In the genomic region with DNA sequence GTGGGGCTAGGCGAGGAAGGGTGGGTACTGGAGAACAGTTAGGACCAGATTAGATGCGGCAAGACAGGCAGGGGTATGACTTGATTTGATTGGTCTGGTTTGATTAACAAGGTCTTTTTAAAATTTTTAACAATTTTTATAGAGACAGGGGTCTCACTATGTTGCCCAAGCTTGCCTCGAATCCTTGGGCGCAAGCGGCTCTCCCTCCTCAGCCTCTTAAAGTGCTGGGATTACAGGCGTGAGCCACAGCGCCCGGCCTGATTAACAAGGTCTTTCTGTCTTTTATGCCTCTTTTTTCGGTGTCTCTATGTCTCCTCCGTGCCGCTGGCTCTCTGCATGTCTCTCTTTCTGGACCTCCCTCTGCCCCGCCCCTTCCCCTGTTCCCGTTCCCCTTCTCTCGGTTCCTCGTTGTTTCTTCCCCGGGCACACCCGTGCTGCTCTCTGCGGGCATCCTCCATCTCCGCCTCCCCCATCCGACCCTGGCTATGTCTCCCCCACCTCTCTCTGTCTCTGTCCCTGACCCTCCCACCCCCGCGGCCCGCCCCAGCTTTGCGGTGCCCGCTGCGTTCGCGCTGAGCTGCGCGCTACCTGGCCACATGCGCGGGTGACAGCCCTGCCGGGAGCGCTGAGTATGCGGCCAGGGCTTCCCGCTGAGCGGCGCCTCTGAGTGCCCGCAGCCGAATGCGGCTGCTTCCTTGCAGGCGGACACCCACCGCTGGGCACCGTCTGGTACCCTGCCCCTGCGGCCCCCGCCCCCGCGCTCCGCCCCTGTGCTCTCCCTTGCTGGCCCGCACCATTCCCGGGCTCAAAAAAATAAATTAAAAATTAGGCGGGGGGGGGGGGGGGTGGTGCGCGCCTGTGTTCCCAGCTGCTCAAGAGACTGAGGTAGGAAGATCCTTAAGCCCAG, we compare ENCODE assay signal across 6 cellular contexts. TPM values are rescaled to one million over a fixed set of nuclear protein-coding genes. Genes with fewer than 3 reads are reported as not detected.
DNase-seq lines count a peak whose midpoint lies in the region; ATAC-seq, FAIRE-seq and TF ChIP-seq lines count a peak whose summit lies in the region.

No MANE protein-coding gene starts in this region.

- ATAC-seq in activated CD8-positive, alpha-beta T cell treated with anti-CD3 and anti-CD28 coated beads, Interleukin-2, amount 10 ng/mL, durations not matched to agents 7 days and 5 days: peak; percentile 75
- ATAC-seq in left colon (peak; percentile 34), GM18867 (IDR thresholded peaks at IDR 0.05; ENCODE audit: unreplicated experiment) (no peak)

- no peak overlapping the region for H3K27ac Mint-ChIP-seq in activated CD8-positive, alpha-beta T cell treated with anti-CD3 and anti-CD28 coated beads, Interleukin-2, amount 10 ng/mL, durations not matched to agents 7 days and 5 days

- no peak overlapping the region for H3K27ac ChIP-seq in kidney (ENCODE audit: low read depth in 2 of 2, low read length in 2 of 2)

- H3K4me3 ChIP-seq in kidney (ENCODE audit: low read length in 2 of 2): no peak overlapping the region

- no peaks in the 10 kb centered on the region for H3K9me3 ChIP-seq in kidney (ENCODE audit: control insufficient read depth in 1 of 2, low read length in 2 of 2)

- intact Hi-C loops in left colon (cut with DNase I, micrococcal nuclease): no loop called here
- intact Hi-C loops in kidney (cut with DNase I): no loop called here

- H3K4me1 ChIP-seq in kidney (ENCODE audit: control insufficient read depth in 1 of 2, insufficient read depth in 1 of 2, low read depth in 1 of 2, low read length in 2 of 2): no peaks in the 10 kb centered on the region

- CTCF ChIA-PET in activated CD8-positive, alpha-beta T cell treated with anti-CD3 and anti-CD28 coated beads, Interleukin-2, amount 10 ng/mL, durations not matched to agents 7 days and 5 days (lab: Charles Lee): no interaction called here

- POLR2A ChIA-PET in activated CD8-positive, alpha-beta T cell treated with anti-CD3 and anti-CD28 coated beads, Interleukin-2, amount 10 ng/mL, durations not matched to agents 7 days and 5 days (lab: Charles Lee): no interaction called here

- H3K27me3 Mint-ChIP-seq in activated CD8-positive, alpha-beta T cell treated with anti-CD3 and anti-CD28 coated beads, Interleukin-2, amount 10 ng/mL, durations not matched to agents 7 days and 5 days (ENCODE audit: low read depth): peaks cover 43% of the 10 kb centered on the region

- no peak for TF ChIP-seq CTCF in kidney (IDR thresholded peaks at IDR 0.05; ENCODE audit: borderline replicate concordance, extremely low read depth, insufficient read depth)

- peak overlapping the region; percentile 43 for H3K4me3 Mint-ChIP-seq in activated CD8-positive, alpha-beta T cell treated with anti-CD3 and anti-CD28 coated beads, Interleukin-2, amount 10 ng/mL, durations not matched to agents 7 days and 5 days

- no peaks in the 10 kb centered on the region for H3K36me3 Mint-ChIP-seq in activated CD8-positive, alpha-beta T cell treated with anti-CD3 and anti-CD28 coated beads, Interleukin-2, amount 10 ng/mL, durations not matched to agents 7 days and 5 days (ENCODE audit: low read depth)

- H3K9ac ChIP-seq in kidney (ENCODE audit: low read length in 2 of 2): no peak overlapping the region

- FAIRE-seq in kidney (lab: Jason Lieb, UNC): no peak

- peaks cover 3% of the 10 kb centered on the region for H3K4me1 Mint-ChIP-seq in activated CD8-positive, alpha-beta T cell treated with anti-CD3 and anti-CD28 coated beads, Interleukin-2, amount 10 ng/mL, durations not matched to agents 7 days and 5 days (ENCODE audit: low read depth)

- DNase-seq in AML-193 (lab: John Stamatoyannopoulos, UW): peak; percentile 13 to 46
- DNase-seq in LoVo (ENCODE audit: low spot score): peak; percentile 18
- no peak for DNase-seq in activated CD8-positive, alpha-beta T cell treated with anti-CD3 and anti-CD28 coated beads, Interleukin-2, amount 10 ng/mL, durations not matched to agents 7 days and 5 days
- peak; percentile 35 to 50 for DNase-seq in left colon
- DNase-seq in kidney: no peak

- H3K9me3 Mint-ChIP-seq in activated CD8-positive, alpha-beta T cell treated with anti-CD3 and anti-CD28 coated beads, Interleukin-2, amount 10 ng/mL, durations not matched to agents 7 days and 5 days (ENCODE audit: insufficient read depth): no peaks in the 10 kb centered on the region

- no peaks in the 10 kb centered on the region for H3K36me3 ChIP-seq in kidney (ENCODE audit: control insufficient read depth in 1 of 2, insufficient read depth in 2 of 2, low read length in 2 of 2)

RNA-seq across cellular contexts. Expression of gene SDHAF1, which starts 8.1 kb away (rescaled TPM):
- 10 to 100 TPM; 20.1 to 21.4 TPM for total RNA-seq in activated CD8-positive, alpha-beta T cell treated with anti-CD3 and anti-CD28 coated beads, Interleukin-2, amount 10 ng/mL, durations not matched to agents 7 days and 5 days
- total RNA-seq in left colon (10 to 100 TPM; 19.6 to 20.0 TPM), kidney (15.0 TPM)
- 34.3 TPM for polyA plus RNA-seq in kidney (ENCODE audit: insufficient read depth, low read depth, low replicate concordance)

RNA-seq across cellular contexts. Expression of gene SYNE4, which starts 21.7 kb away (rescaled TPM):
- total RNA-seq in activated CD8-positive, alpha-beta T cell treated with anti-CD3 and anti-CD28 coated beads, Interleukin-2, amount 10 ng/mL, durations not matched to agents 7 days and 5 days: 1 to 10 TPM; 1.8 to 2.6 TPM
- total RNA-seq in left colon: 1 to 10 TPM; 6.5 to 9.0 TPM
- 7.0 TPM for total RNA-seq in kidney
- 15.7 TPM for polyA plus RNA-seq in kidney (ENCODE audit: insufficient read depth, low read depth, low replicate concordance)

RNA-seq across cellular contexts. Expression of gene ALKBH6, which starts 27.1 kb away (rescaled TPM):
- total RNA-seq in activated CD8-positive, alpha-beta T cell treated with anti-CD3 and anti-CD28 coated beads, Interleukin-2, amount 10 ng/mL, durations not matched to agents 7 days and 5 days: 10 to 100 TPM; 43.3 to 47.2 TPM
- total RNA-seq in left colon (10 to 100 TPM; 15.3 to 22.1 TPM), kidney (21.5 TPM)
- 21.7 TPM for polyA plus RNA-seq in kidney (ENCODE audit: insufficient read depth, low read depth, low replicate concordance)

RNA-seq across cellular contexts. Expression of gene CLIP3, which starts 45.8 kb away (rescaled TPM):
- 1 to 10 TPM in 1 of 2 experiments, under 1 TPM in 1; 0.74 to 1.7 TPM for total RNA-seq in activated CD8-positive, alpha-beta T cell treated with anti-CD3 and anti-CD28 coated beads, Interleukin-2, amount 10 ng/mL, durations not matched to agents 7 days and 5 days
- 10 to 100 TPM in 1 of 2 donors, 1 to 10 TPM in 1; 3.1 to 10.6 TPM for total RNA-seq in left colon
- total RNA-seq in kidney: 10.3 TPM
- 12.3 TPM for polyA plus RNA-seq in kidney (ENCODE audit: insufficient read depth, low read depth, low replicate concordance)

RNA-seq across cellular contexts. Expression of gene LRFN3, which starts 50.7 kb away (rescaled TPM):
- 10 to 100 TPM in 1 of 2 experiments, 1 to 10 TPM in 1; 9.8 to 10.3 TPM for total RNA-seq in activated CD8-positive, alpha-beta T cell treated with anti-CD3 and anti-CD28 coated beads, Interleukin-2, amount 10 ng/mL, durations not matched to agents 7 days and 5 days
- 10 to 100 TPM; 12.5 to 14.7 TPM for total RNA-seq in left colon
- total RNA-seq in kidney: 9.4 TPM
- polyA plus RNA-seq in kidney (ENCODE audit: insufficient read depth, low read depth, low replicate concordance): 8.2 TPM

Comparison
In these comparisons a context has a peak if more than half of its experiments do, and no peak if none do; other contexts are left out.
1. DNase-seq: peak in AML-193 (2 of 2), LoVo (single experiment) and left colon (2 of 2); none in activated CD8-positive, alpha-beta T cell treated with anti-CD3 and anti-CD28 coated beads, Interleukin-2, amount 10 ng/mL, durations not matched to agents 7 days and 5 days (single experiment) and kidney (single experiment).